Comparison of ENCODE assay signal across 8 cellular contexts in genomic region chr1:212285685-212286436, GRCh38. TPM values are rescaled to one million over a fixed set of nuclear protein-coding genes. Genes with fewer than 3 reads are reported as not detected.
A peak's percentile ranks its signal among the peaks of the same experiment; 100 is the strongest.
DNase-seq lines count a peak whose midpoint lies in the region; ATAC-seq and TF ChIP-seq lines count a peak whose summit lies in the region.

No MANE protein-coding gene starts in this region.

- WGBS in esophagus, 2 donors: 1% methylated on average over 66 to 83 of the region's 83 CpGs

- no peaks in the 10 kb centered on the region for H3K9me3 ChIP-seq in esophagus (ENCODE audit: control insufficient read depth in 2 of 2, insufficient read depth in 1 of 2, low read depth in 1 of 2, low read length in 1 of 2)
- H3K9me3 ChIP-seq in naive thymus-derived CD4-positive, alpha-beta T cell (ENCODE audit: control insufficient read depth in 2 of 3, low read length in 3 of 3): no peaks in the 10 kb centered on the region

- peaks cover 0 to 5% (median 0%) of the 10 kb centered on the region in 5 donors for H3K27me3 Mint-ChIP-seq in naive thymus-derived CD4-positive, alpha-beta T cell

- H3K9me3 Mint-ChIP-seq in naive thymus-derived CD4-positive, alpha-beta T cell: peaks cover 0 to 2% (median 0%) of the 10 kb centered on the region in 11 donors

- H3K27me3 ChIP-seq in esophagus (ENCODE audit: control insufficient read depth in 1 of 2, insufficient read depth in 2 of 2, low read length in 2 of 2): no peaks in the 10 kb centered on the region
- no peaks in the 10 kb centered on the region for H3K27me3 ChIP-seq in naive thymus-derived CD4-positive, alpha-beta T cell (ENCODE audit: control insufficient read depth in 2 of 2, insufficient read depth in 2 of 2, low read length in 2 of 2)

- CTCF ChIA-PET in naive thymus-derived CD4-positive, alpha-beta T cell (lab: Charles Lee): interaction anchor here (0.8 to 3.1 kb wide), 5 partner anchors 9 to 250 kb away, joined by 3 to 29 read pairs (median 4); partner anchors contain the start of genes DTL and INTS7

- peak overlapping the region; percentile 74 to 98 for H3K4me3 ChIP-seq in esophagus (ENCODE audit: low read depth in 1 of 2, low read length in 2 of 2)
- peak overlapping the region; percentile 96 for H3K4me3 ChIP-seq in naive thymus-derived CD4-positive, alpha-beta T cell (ENCODE audit: low read length)

- H3K4me1 ChIP-seq in esophagus (ENCODE audit: control insufficient read depth in 2 of 2, insufficient read depth in 2 of 2, low read length in 1 of 2): no peaks in the 10 kb centered on the region
- H3K4me1 ChIP-seq in naive thymus-derived CD4-positive, alpha-beta T cell (ENCODE audit: control insufficient read depth in 2 of 2, insufficient read depth in 2 of 2, low read length in 2 of 2): peaks cover 27 to 34% of the 10 kb centered on the region in 2 donors

- peaks cover 0 to 16% (median 0%) of the 10 kb centered on the region in 5 donors for H3K36me3 Mint-ChIP-seq in naive thymus-derived CD4-positive, alpha-beta T cell

- peak; percentile 37 to 40 for DNase-seq in AML-193 (lab: John Stamatoyannopoulos, UW)
- DNase-seq in NK-92 treated with Interleukin-12 subunit alpha and Interleukin-12 subunit beta, amount 100 ng/mL, for 24 hours (lab: John Stamatoyannopoulos, UW): peak; percentile 80
- DNase-seq in activated T-cell treated with anti-CD3 and anti-CD28 coated beads for 1 hour (ENCODE audit: low read depth): peak; percentile 58
- DNase-seq in naive thymus-derived CD4-positive, alpha-beta T cell: peak; percentile 66 to 82 (median 78)
- peak; percentile 75 for DNase-seq in stimulated activated naive CD4-positive, alpha-beta T cell treated with Interleukin-2 at 50 U/mL for 16 hours (lab: John Stamatoyannopoulos, UW)

- in situ Hi-C loops in GM18951 (cut with MboI; ENCODE audit: low sequenced_read_pairs, unreplicated experiment): no loop called here

- intact Hi-C loops in naive thymus-derived CD4-positive, alpha-beta T cell (cut with micrococcal nuclease): loop anchor here (1.0 to 10.0 kb wide), 26 partner anchors 30 to 1999 kb away; partner anchors contain the start of genes ANGEL2 (in 2 of the 2), ATF3 (in 2 of the 2), DTL (in 2 of the 2) and INTS7 (in 2 of the 2)

- peak overlapping the region; percentile 96 to 100 for H3K27ac ChIP-seq in esophagus (ENCODE audit: low read depth in 2 of 2, low read length in 1 of 2)
- peak overlapping the region; percentile 96 for H3K27ac ChIP-seq in naive thymus-derived CD4-positive, alpha-beta T cell (ENCODE audit: low read depth, low read length)

- H3K36me3 ChIP-seq in esophagus (ENCODE audit: control insufficient read depth in 2 of 2, insufficient read depth in 2 of 2, low read length in 1 of 2): no peaks in the 10 kb centered on the region
- peaks cover 0 to 5% (median 0%) of the 10 kb centered on the region in 3 experiments for H3K36me3 ChIP-seq in naive thymus-derived CD4-positive, alpha-beta T cell (ENCODE audit: control insufficient read depth in 2 of 3, insufficient read depth in 3 of 3, low read length in 3 of 3)

- peak; percentile 10 for ATAC-seq in HG03175 (IDR thresholded peaks at IDR 0.05; ENCODE audit: unreplicated experiment)
- peak; percentile 25 for ATAC-seq in naive thymus-derived CD4-positive, alpha-beta T cell

- POLR2A ChIA-PET in naive thymus-derived CD4-positive, alpha-beta T cell (lab: Charles Lee): interaction anchor here (0.6 to 2.8 kb wide), 22 partner anchors 9 to 507 kb away, joined by 3 to 32 read pairs (median 3); partner anchors contain the start of genes DTL, INTS7, NENF and PACC1

- peak; percentile 70 for TF ChIP-seq POLR2A in GM18951 (IDR thresholded peaks at IDR 0.05; ENCODE audit: extremely low read depth, insufficient read depth, insufficient read length)

- H3K27ac Mint-ChIP-seq in naive thymus-derived CD4-positive, alpha-beta T cell: peak overlapping the region; percentile 94 to 99 (median 98)

- peaks cover 27 to 58% (median 51%) of the 10 kb centered on the region in 7 donors for H3K4me1 Mint-ChIP-seq in naive thymus-derived CD4-positive, alpha-beta T cell

- H3K4me3 Mint-ChIP-seq in naive thymus-derived CD4-positive, alpha-beta T cell: peak overlapping the region; percentile 94 to 100 (median 98)

RNA-seq across cellular contexts. Expression of gene PPP2R5A, which starts 0.7 kb away (rescaled TPM):
- 10 to 100 TPM; 29.0 to 37.3 TPM for polyA plus RNA-seq in esophagus
- total RNA-seq in naive thymus-derived CD4-positive, alpha-beta T cell: 10 to 100 TPM; 38.5 to 52.7 (median 49.8) TPM
- polyA plus RNA-seq in naive thymus-derived CD4-positive, alpha-beta T cell: 10 to 100 TPM; 22.9 to 27.5 TPM

Comparison
In these comparisons a context has a peak if more than half of its experiments do, and no peak if none do; other contexts are left out.
1. Peak in every context shown above with its lines: DNase-seq, ATAC-seq, H3K4me3 ChIP-seq and H3K27ac ChIP-seq.